ENCODE assay signal across 18 cellular contexts in genomic region chr1:48048064-48048463, GRCh38. TPM values are rescaled to one million over a fixed set of nuclear protein-coding genes. Genes with fewer than 3 reads are reported as not detected.
DNase-seq lines count a peak whose midpoint lies in the region; ATAC-seq, FAIRE-seq and TF ChIP-seq lines count a peak whose summit lies in the region.
"Had no signal": no experiment of that assay in that cellular context is flagged by ENCODE, and none has a peak within 500 bp of the region (broad histone marks: within the 10 kb centered on the region; RNA-seq: fewer than 3 reads in every experiment).

No MANE protein-coding gene starts in this region.

- H3K9me1 ChIP-seq in K562 (ENCODE audit: control insufficient read depth, insufficient read depth, low read length), result no peaks in the 10 kb centered on the region

- no peak for ATAC-seq in K562
- ATAC-seq in HG03521 (IDR thresholded peaks at IDR 0.05; ENCODE audit: unreplicated experiment), result no peak
- ATAC-seq in HG03196 (IDR thresholded peaks at IDR 0.05; ENCODE audit: unreplicated experiment), result no peak
- ATAC-seq: left lobe of liver had no signal

- H3K27me3 Mint-ChIP-seq in activated CD4-positive, alpha-beta memory T cell treated with anti-CD3 and anti-CD28 coated beads for 36 hours, result peaks cover 8% of the 10 kb centered on the region
- H3K27me3 Mint-ChIP-seq: activated naive CD8-positive, alpha-beta T cell treated with anti-CD3 and anti-CD28 coated beads for 36 hours had no signal

- CTCF ChIA-PET in K562 (lab: Yijun Ruan, JAX; ENCODE audit: low intra/inter-chr PET ratio), result no interaction called here
- CTCF ChIA-PET in activated CD4-positive, alpha-beta memory T cell treated with anti-CD3 and anti-CD28 coated beads for 36 hours (lab: Charles Lee), result no interaction called here

- H3K79me2 ChIP-seq in K562 (ENCODE audit: control insufficient read depth, insufficient read depth, low read length), result no peaks in the 10 kb centered on the region

- no peak overlapping the region for H3K4me3 ChIP-seq in K562
- H3K4me3 ChIP-seq: SK-N-MC, stomach had no signal

- H3K4me1 Mint-ChIP-seq in activated CD4-positive, alpha-beta memory T cell treated with anti-CD3 and anti-CD28 coated beads for 36 hours (ENCODE audit: low read depth), result no peaks in the 10 kb centered on the region
- H3K4me1 Mint-ChIP-seq: activated naive CD8-positive, alpha-beta T cell treated with anti-CD3 and anti-CD28 coated beads for 36 hours; CD14-positive monocyte had no signal

- no peak for FAIRE-seq in K562 (lab: Jason Lieb, UNC)
- FAIRE-seq in GM19239 (lab: Jason Lieb, UNC), result no peak
- FAIRE-seq: G401.6 had no signal

- TF ChIP-seq CTCF in K562 (IDR thresholded peaks at IDR 0.05 in 2 of 3, conservative IDR thresholded peaks at IDR 0.05 in 1 of 3; ENCODE audit: insufficient read depth in 2 of 3, low read depth in 1 of 3, low read length in 3 of 3), result no peak

- H2AFZ ChIP-seq in K562 (ENCODE audit: low read depth, low read length), result no peak overlapping the region

- no peaks in the 10 kb centered on the region for H3K9me3 Mint-ChIP-seq in activated CD4-positive, alpha-beta memory T cell treated with anti-CD3 and anti-CD28 coated beads for 36 hours
- H3K9me3 Mint-ChIP-seq: activated naive CD8-positive, alpha-beta T cell treated with anti-CD3 and anti-CD28 coated beads for 36 hours; neural crest cell had no signal

- H3K27ac Mint-ChIP-seq in activated CD4-positive, alpha-beta memory T cell treated with anti-CD3 and anti-CD28 coated beads for 36 hours, result no peak overlapping the region
- H3K27ac Mint-ChIP-seq: activated naive CD8-positive, alpha-beta T cell treated with anti-CD3 and anti-CD28 coated beads for 36 hours; CD14-positive monocyte had no signal

- peak; percentile 2 for DNase-seq in ELR (ENCODE audit: low read depth)
- no peak for DNase-seq in K562 (ENCODE audit: extremely low read depth in 1 of 4, low spot score in 3 of 4)
- peak; percentile 73 for DNase-seq in foreskin melanocyte
- DNase-seq in putamen (ENCODE audit: low spot score), result peak; percentile 34
- DNase-seq in activated CD4-positive, alpha-beta memory T cell treated with anti-CD3 and anti-CD28 coated beads for 36 hours, result no peak
- DNase-seq in GM19239 (ENCODE audit: insufficient read length, low spot score), result no peak
- DNase-seq: activated naive CD8-positive, alpha-beta T cell treated with anti-CD3 and anti-CD28 coated beads for 36 hours; NK-92 treated with Interleukin-12 subunit alpha and Interleukin-12 subunit beta, amount 100 ng/mL, for 24 hours; stomach; WERI-Rb-1 had no signal

- H3K36me3 Mint-ChIP-seq in activated CD4-positive, alpha-beta memory T cell treated with anti-CD3 and anti-CD28 coated beads for 36 hours, result no peaks in the 10 kb centered on the region
- H3K36me3 Mint-ChIP-seq: activated naive CD8-positive, alpha-beta T cell treated with anti-CD3 and anti-CD28 coated beads for 36 hours; CD14-positive monocyte had no signal

- H3K4me1 ChIP-seq in K562 (replicated peaks in 1 of 2; ENCODE audit: control insufficient read depth in 2 of 2, insufficient read depth in 2 of 2, low read length in 2 of 2), result no peaks in the 10 kb centered on the region

- no peaks in the 10 kb centered on the region for H3K36me3 ChIP-seq in K562 (ENCODE audit: control insufficient read depth, insufficient read depth, low read length)
- H3K36me3 ChIP-seq: stomach, WERI-Rb-1 had no signal

- intact Hi-C loops in K562 (cut with micrococcal nuclease), result no loop called here
- intact Hi-C loops in activated CD4-positive, alpha-beta memory T cell treated with anti-CD3 and anti-CD28 coated beads for 36 hours (cut with micrococcal nuclease), result no loop called here

- no peak overlapping the region for H3K4me3 Mint-ChIP-seq in activated CD4-positive, alpha-beta memory T cell treated with anti-CD3 and anti-CD28 coated beads for 36 hours
- H3K4me3 Mint-ChIP-seq: activated naive CD8-positive, alpha-beta T cell treated with anti-CD3 and anti-CD28 coated beads for 36 hours; CD14-positive monocyte; neural crest cell had no signal

- no peaks in the 10 kb centered on the region for H3K9me3 ChIP-seq in K562 (replicated peaks; ENCODE audit: control insufficient read depth, insufficient read depth, low read depth, low read length)
- H3K9me3 ChIP-seq: stomach had no signal

- no peak overlapping the region for H3K4me2 ChIP-seq in K562 (ENCODE audit: insufficient read depth, low read length)
- H3K4me2 ChIP-seq: KMS-11 had no signal

- BruUV-seq in K562 (replicated peaks; lab: Mats Ljungman, UMichigan), result no TSS peak

- in situ Hi-C loops in K562 (cut with MboI), result no loop called here

- no peak for TF ChIP-seq RAD21 in K562 (CRISPR knock-in tag; conservative IDR thresholded peaks at IDR 0.05 in 1 of 2, IDR thresholded peaks at IDR 0.05 in 1 of 2)

- no peak for TF ChIP-seq POLR2A in K562 (conservative IDR thresholded peaks at IDR 0.05)

- H3K27ac ChIP-seq in K562 (ENCODE audit: extremely low read depth, low read depth, low read length), result no peak overlapping the region
- H3K27ac ChIP-seq: KMS-11, SK-N-MC, stomach, WERI-Rb-1 had no signal

- H3K27me3 ChIP-seq in K562 (ENCODE audit: control insufficient read depth in 2 of 2, insufficient read depth in 2 of 2, low read length in 2 of 2), result peaks cover 0 to 5% of the 10 kb centered on the region in 2 experiments; a peak in 1 of 5 replicates

- H4K20me1 ChIP-seq in K562 (replicated peaks; ENCODE audit: control insufficient read depth, insufficient read depth, low read length), result no peaks in the 10 kb centered on the region

- WGBS in K562 (ENCODE audit: insufficient coverage, low coverage, missing lambda C conversion rate), result 1% methylated on average over 4 of the region's 4 CpGs

- no peak for TF ChIP-seq EP300 in K562 (IDR thresholded peaks at IDR 0.05; ENCODE audit: low read length)

- H3K9ac ChIP-seq in K562 (ENCODE audit: insufficient read depth in 1 of 2, low read depth in 2 of 2, low read length in 2 of 2), result no peak overlapping the region
- H3K9ac ChIP-seq: KMS-11 had no signal

- POLR2A ChIA-PET in K562 (lab: Yijun Ruan, JAX), result no interaction called here
- POLR2A ChIA-PET in activated CD4-positive, alpha-beta memory T cell treated with anti-CD3 and anti-CD28 coated beads for 36 hours (lab: Charles Lee), result no interaction called here

TF ChIP-seq in K562, 482 proteins besides CTCF, POLR2A, EP300 and RAD21:
- TF ChIP-seq PHF21A (IDR thresholded peaks at IDR 0.05; ENCODE audit: borderline replicate concordance, low read depth) (no peak), EGR1 (conservative IDR thresholded peaks at IDR 0.05) (peak; percentile 37), FOXK2 (conservative IDR thresholded peaks at IDR 0.05 in 1 of 2, IDR thresholded peaks at IDR 0.05 in 1 of 2; ENCODE audit: low read depth in 2 of 2) (no peak), TRIM25 (IDR thresholded peaks at IDR 0.05; ENCODE audit: borderline replicate concordance) (no peak)

RNA-seq across cellular contexts. Expression of gene TRABD2B, which starts 50.9 kb away (rescaled TPM):
- total RNA-seq in K562 (2011; cell fraction: chromatin; rRNA removed; ENCODE audit: low replicate concordance), result not detected in 2 replicates
- not detected in 2 replicates for total RNA-seq in K562 (2011; cell fraction: nucleolus; rRNA removed)
- total RNA-seq in K562 (2011; cell fraction: nucleoplasm; rRNA removed), result not detected in 2 replicates
- not detected in 2 replicates for total RNA-seq in K562 (2014; rRNA removed)
- not detected in 2 replicates for total RNA-seq in K562 (2014; rRNA removed; fragmentation: Illumina TruSeq; extraction: Trizol)
- total RNA-seq in K562 (2015; rRNA removed; fragmentation: Illumina TruSeq; extraction: Trizol), result not detected in 2 replicates
- not detected in 2 replicates for total RNA-seq in K562 (2021)
- not detected in 2 replicates for polyA plus RNA-seq in K562 (2011; rRNA removed)
- polyA plus RNA-seq in K562 (2011; cell fraction: cytosol; rRNA removed), result not detected in 2 replicates
- not detected in 2 replicates for polyA plus RNA-seq in K562 (2011; cell fraction: nucleus; rRNA removed)
- polyA plus RNA-seq in K562 (2012), result not detected in 2 replicates
- not detected in 2 replicates for polyA plus RNA-seq in K562 (2014; fragmentation: Illumina TruSeq; extraction: Trizol)
- polyA plus RNA-seq in K562 (2014; fragmentation: Nextera tagmentation; extraction: Ambion mirVana), result not detected
- not detected in 2 replicates for polyA plus RNA-seq in K562 (2014; rRNA removed)
- polyA minus RNA-seq in K562 (2011; rRNA and poly(A)+ RNA removed), result not detected in 2 replicates
- not detected in 2 replicates for polyA minus RNA-seq in K562 (2011; cell fraction: cytosol; rRNA and poly(A)+ RNA removed)
- not detected in 2 replicates for polyA minus RNA-seq in K562 (2011; cell fraction: nucleus; rRNA and poly(A)+ RNA removed)
- not detected for total RNA-seq in activated CD4-positive, alpha-beta memory T cell treated with anti-CD3 and anti-CD28 coated beads for 36 hours
- total RNA-seq: activated naive CD8-positive, alpha-beta T cell treated with anti-CD3 and anti-CD28 coated beads for 36 hours had no signal
- polyA plus RNA-seq: CD14-positive monocyte had no signal

Comparison
In these comparisons a context has a peak if more than half of its experiments do, and no peak if none do; other contexts are left out.
1. DNase-seq: peak in ELR (single experiment), foreskin melanocyte (single experiment) and putamen (single experiment); none in K562 (0 of 4), activated CD4-positive, alpha-beta memory T cell treated with anti-CD3 and anti-CD28 coated beads for 36 hours (single experiment) and GM19239 (single experiment).